Comparison of ENCODE assay signal across 22 cellular contexts in the genomic region with DNA sequence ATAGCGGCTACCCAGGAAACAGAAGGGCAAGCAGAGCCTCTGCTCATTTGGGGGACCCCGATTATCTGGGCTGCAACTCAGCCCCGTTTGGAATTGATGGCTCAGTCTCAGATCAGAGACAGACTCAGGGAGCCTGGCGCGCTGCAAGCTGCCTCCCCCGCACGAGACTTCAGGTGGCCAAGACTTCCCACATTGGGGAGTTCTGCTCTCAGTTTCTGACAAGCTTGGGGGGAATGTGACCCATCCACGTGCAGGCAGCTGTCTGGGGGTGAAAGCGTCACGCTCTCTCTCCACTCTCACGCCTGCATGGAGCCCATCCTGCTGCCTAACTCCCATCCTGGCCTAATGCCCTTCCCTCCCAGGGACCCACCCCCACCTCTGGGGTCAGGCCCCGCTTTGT.
"Had no signal": no experiment of that assay in that cellular context is flagged by ENCODE, and none has a peak within 500 bp of the region (broad histone marks: within the 10 kb centered on the region; RNA-seq: fewer than 3 reads in every experiment).

No MANE protein-coding gene starts in this region.

- H3K4me3 Mint-ChIP-seq: activated CD8-positive, alpha-beta T cell treated with anti-CD3 and anti-CD28 coated beads, Interleukin-2, amount 10 ng/mL, durations not matched to agents 7 days and 5 days; effector memory CD8-positive, alpha-beta T cell; mesothelial cell of epicardium; naive thymus-derived CD8-positive, alpha-beta T cell; stimulated activated naive B cell treated with anti-CD40 and anti-IgM and Interleukin-4, amounts not matched to agents 10 μg/mL and 1 μg/mL and 100 μg/mL, for 72 hours; T-helper 2 cell treated with Interferon-gamma antibody and Interleukin-4, amounts not matched to agents 5 μg/mL and 100 μg/mL, for 36 hours had no signal

- H3K36me3 ChIP-seq: ascending aorta, colonic mucosa, esophagus muscularis mucosa, gastrocnemius medialis, left ventricle myocardium inferior, vagina had no signal

- H3K27me3 ChIP-seq: ascending aorta, colonic mucosa, esophagus muscularis mucosa, gastrocnemius medialis, vagina had no signal

- H3K36me3 Mint-ChIP-seq: activated naive CD4-positive, alpha-beta T cell treated with anti-CD3 and anti-CD28 coated beads, Interleukin-2, amount 50 U/mL, for 72 hours; mesothelial cell of epicardium; naive thymus-derived CD8-positive, alpha-beta T cell; stimulated activated naive B cell treated with anti-CD40 and anti-IgM and Interleukin-4, amounts not matched to agents 10 μg/mL and 1 μg/mL and 100 μg/mL, for 72 hours had no signal

- H3K9me3 Mint-ChIP-seq: activated naive CD4-positive, alpha-beta T cell treated with anti-CD3 and anti-CD28 coated beads, Interleukin-2, amount 50 U/mL, for 72 hours; effector memory CD8-positive, alpha-beta T cell; mesothelial cell of epicardium; naive thymus-derived CD8-positive, alpha-beta T cell; stimulated activated naive B cell treated with anti-CD40 and anti-IgM and Interleukin-4, amounts not matched to agents 10 μg/mL and 1 μg/mL and 100 μg/mL, for 72 hours; T-helper 2 cell treated with Interferon-gamma antibody and Interleukin-4, amounts not matched to agents 5 μg/mL and 100 μg/mL, for 36 hours had no signal

- ATAC-seq: activated CD8-positive, alpha-beta T cell treated with anti-CD3 and anti-CD28 coated beads, Interleukin-2, amount 10 ng/mL, durations not matched to agents 7 days and 5 days; activated naive CD4-positive, alpha-beta T cell treated with anti-CD3 and anti-CD28 coated beads, Interleukin-2, amount 50 U/mL, for 72 hours; effector memory CD8-positive, alpha-beta T cell; gastrocnemius medialis; naive thymus-derived CD8-positive, alpha-beta T cell; stimulated activated naive B cell treated with anti-CD40 and anti-IgM and Interleukin-4, amounts not matched to agents 10 μg/mL and 1 μg/mL and 100 μg/mL, for 72 hours had no signal

- H3K4me3 ChIP-seq: ascending aorta, colonic mucosa, dorsolateral prefrontal cortex, esophagus muscularis mucosa, gastrocnemius medialis, left ventricle myocardium inferior, vagina had no signal

- H3K9me3 ChIP-seq: ascending aorta, colonic mucosa, esophagus muscularis mucosa, gastrocnemius medialis, left ventricle myocardium inferior, vagina had no signal

- H3K27ac ChIP-seq: ascending aorta, colonic mucosa, esophagus muscularis mucosa, gastrocnemius medialis, left ventricle myocardium inferior, vagina had no signal

- DNase-seq: activated CD4-positive, alpha-beta T cell treated with anti-CD3 and anti-CD28 coated beads for 1 hour; activated CD4-positive, alpha-beta T cell treated with anti-CD3 and anti-CD28 coated beads, Interleukin-2, amount 50 U/mL, for 1 hour; activated CD8-positive, alpha-beta T cell treated with anti-CD3 and anti-CD28 coated beads, Interleukin-2, amount 10 ng/mL, durations not matched to agents 7 days and 5 days; activated gamma-delta T cell treated with Interleukin-2 at 50 U/mL for 16 hours; colonic mucosa; effector memory CD8-positive, alpha-beta T cell; gastrocnemius medialis; hippocampal formation; left ventricle myocardium inferior; naive thymus-derived CD8-positive, alpha-beta T cell; retina; stimulated activated CD4-positive, alpha-beta T cell treated with anti-CD3 and anti-CD28 coated beads, Interleukin-2, amount 100 ng/mL, for 48 hours; stimulated activated CD8-positive, alpha-beta memory T cell treated with anti-CD3 and anti-CD28 coated beads, Interleukin-4, amount 100 ng/mL, for 48 hours; stimulated activated naive B cell treated with anti-CD40 and anti-IgM and Interleukin-4, amounts not matched to agents 10 μg/mL and 1 μg/mL and 100 μg/mL, for 72 hours; trophoblast cell had no signal

- H3K27ac Mint-ChIP-seq: activated CD8-positive, alpha-beta T cell treated with anti-CD3 and anti-CD28 coated beads, Interleukin-2, amount 10 ng/mL, durations not matched to agents 7 days and 5 days; activated naive CD4-positive, alpha-beta T cell treated with anti-CD3 and anti-CD28 coated beads, Interleukin-2, amount 50 U/mL, for 72 hours; effector memory CD8-positive, alpha-beta T cell; stimulated activated naive B cell treated with anti-CD40 and anti-IgM and Interleukin-4, amounts not matched to agents 10 μg/mL and 1 μg/mL and 100 μg/mL, for 72 hours; T-helper 2 cell treated with Interferon-gamma antibody and Interleukin-4, amounts not matched to agents 5 μg/mL and 100 μg/mL, for 36 hours had no signal
